10 cellular contexts compared by ENCODE assay signal in genomic region chr2:61534926-61535325, GRCh38. TPM values are rescaled to one million over a fixed set of nuclear protein-coding genes. Genes with fewer than 3 reads are reported as not detected.
DNase-seq lines count a peak whose midpoint lies in the region; ATAC-seq and TF ChIP-seq lines count a peak whose summit lies in the region.
"Had no signal": no experiment of that assay in that cellular context is flagged by ENCODE, and none has a peak within 500 bp of the region (broad histone marks: within the 10 kb centered on the region; RNA-seq: fewer than 3 reads in every experiment).

No MANE protein-coding gene starts in this region.

- peaks cover 12% of the 10 kb centered on the region for H3K27me3 Mint-ChIP-seq in CD4-positive, CD25-positive, alpha-beta regulatory T cell
- no peaks in the 10 kb centered on the region for H3K27me3 Mint-ChIP-seq in nephron progenitor cell (ENCODE audit: low read depth, poor library complexity)

- H3K4me1 ChIP-seq in CD4-positive, CD25-positive, alpha-beta regulatory T cell (ENCODE audit: control insufficient read depth, insufficient read depth, low read length, poor library complexity, severe bottlenecking), result peaks cover 41% of the 10 kb centered on the region

- H3K4me3 ChIP-seq in CD4-positive, CD25-positive, alpha-beta regulatory T cell (ENCODE audit: low read depth, low read length), result peak overlapping the region; percentile 89
- H3K4me3 ChIP-seq in LNCaP clone FGC (ENCODE audit: low read depth, low read length), result peak overlapping the region; percentile 75
- peak overlapping the region; percentile 92 for H3K4me3 ChIP-seq in choroid plexus epithelial cell (ENCODE audit: low read depth, low read length)

- no peaks in the 10 kb centered on the region for H3K9me3 ChIP-seq in CD4-positive, CD25-positive, alpha-beta regulatory T cell (ENCODE audit: control insufficient read depth in 2 of 2, low read length in 2 of 2)

- H3K27ac Mint-ChIP-seq in CD4-positive, CD25-positive, alpha-beta regulatory T cell, result peak overlapping the region; percentile 3 to 97 (median 95)
- no peak overlapping the region for H3K27ac Mint-ChIP-seq in nephron progenitor cell

- H3K4me1 Mint-ChIP-seq in CD4-positive, CD25-positive, alpha-beta regulatory T cell, result peaks cover 22 to 69% (median 50%) of the 10 kb centered on the region in 4 donors
- peaks cover 49% of the 10 kb centered on the region for H3K4me1 Mint-ChIP-seq in nephron progenitor cell

- H3K9me3 Mint-ChIP-seq in CD4-positive, CD25-positive, alpha-beta regulatory T cell, result peaks cover 0 to 2% (median 0%) of the 10 kb centered on the region in 7 donors
- peaks cover 19% of the 10 kb centered on the region for H3K9me3 Mint-ChIP-seq in nephron progenitor cell

- peak overlapping the region; percentile 18 for H3K27ac ChIP-seq in CD4-positive, CD25-positive, alpha-beta regulatory T cell (ENCODE audit: insufficient read depth, low read length, poor library complexity, severe bottlenecking)

- peak overlapping the region; percentile 94 to 96 (median 96) for H3K4me3 Mint-ChIP-seq in CD4-positive, CD25-positive, alpha-beta regulatory T cell
- peak overlapping the region; percentile 97 for H3K4me3 Mint-ChIP-seq in nephron progenitor cell

- no peak for DNase-seq in CD4-positive, CD25-positive, alpha-beta regulatory T cell
- DNase-seq in LNCaP clone FGC (ENCODE audit: low read depth), result no peak
- peak; percentile 24 for DNase-seq in choroid plexus epithelial cell (ENCODE audit: low read depth)
- DNase-seq in nephron progenitor cell, result no peak
- no peak for DNase-seq in AG08396 (ENCODE audit: low spot score)
- DNase-seq in SKM-1 treated with dmso at 0.1 percent for 144 hours (lab: John Stamatoyannopoulos, UW; ENCODE audit: unreplicated experiment), result no peak
- no peak for DNase-seq in NK-92 (lab: John Stamatoyannopoulos, UW; ENCODE audit: unreplicated experiment)
- DNase-seq: cerebellar nuclear complex, NCI-H1436 treated with DMSO at 0.1 percent for 48 hours had no signal

- ATAC-seq in CD4-positive, CD25-positive, alpha-beta regulatory T cell (ENCODE audit: low read depth in 2 of 2), result no peak
- ATAC-seq in GM18520 (IDR thresholded peaks at IDR 0.05; ENCODE audit: unreplicated experiment), result no peak

- no peaks in the 10 kb centered on the region for H3K27me3 ChIP-seq in CD4-positive, CD25-positive, alpha-beta regulatory T cell (ENCODE audit: control insufficient read depth, insufficient read depth, low read length)

- TF ChIP-seq CTCF in LNCaP clone FGC (IDR thresholded peaks at IDR 0.05; ENCODE audit: control insufficient read depth, extremely low read depth, insufficient read depth) (no peak), choroid plexus epithelial cell (conservative IDR thresholded peaks at IDR 0.05; ENCODE audit: low read depth, low read length) (no peak), nephron progenitor cell (IDR thresholded peaks at IDR 0.05) (no peak)

- H3K36me3 ChIP-seq in CD4-positive, CD25-positive, alpha-beta regulatory T cell (ENCODE audit: control insufficient read depth, insufficient read depth, low read length), result peaks cover 10% of the 10 kb centered on the region

- H3K36me3 Mint-ChIP-seq in CD4-positive, CD25-positive, alpha-beta regulatory T cell, result peaks cover 5% of the 10 kb centered on the region
- peaks cover 48% of the 10 kb centered on the region for H3K36me3 Mint-ChIP-seq in nephron progenitor cell (ENCODE audit: low read depth)

RNA-seq across cellular contexts. Expression of gene XPO1, which starts 3.2 kb away (rescaled TPM):
- 137 TPM for total RNA-seq in CD4-positive, CD25-positive, alpha-beta regulatory T cell
- 10 to 100 TPM; 29.0 to 45.0 (median 36.0) TPM for polyA plus RNA-seq in CD4-positive, CD25-positive, alpha-beta regulatory T cell
